ENCODE assay signal across 1 cellular context in genomic region chr6:28322661-28323060, GRCh38.
A peak's percentile ranks its signal among the peaks of the same experiment; 100 is the strongest.
TF ChIP-seq lines count a peak whose summit lies in the region.

No MANE protein-coding gene starts in this region.

TF ChIP-seq in HepG2, 621 proteins besides CTCF, POLR2A, EP300 and RAD21 (continued from another document and continues in another):
- TF ChIP-seq HNF1A (IDR thresholded peaks at IDR 0.05; ENCODE audit: low read depth) (no peak), HNF1A (CRISPR knock-in tag; IDR thresholded peaks at IDR 0.05; ENCODE audit: borderline replicate concordance) (no peak), ATAD3A (CRISPR knock-in tag; IDR thresholded peaks at IDR 0.05) (no peak), HDAC1 (CRISPR knock-in tag; IDR thresholded peaks at IDR 0.05) (no peak; the same call in 1 of the 2 replicates), ZBTB3 (CRISPR knock-in tag; IDR thresholded peaks at IDR 0.05; ENCODE audit: borderline replicate concordance, low read depth) (no peak), ZNF549 (CRISPR knock-in tag; IDR thresholded peaks at IDR 0.05) (no peak), THAP11 (CRISPR knock-in tag; IDR thresholded peaks at IDR 0.05) (no peak), MBD4 (IDR thresholded peaks at IDR 0.05; ENCODE audit: borderline replicate concordance, low read length) (no peak), PITX1 (CRISPR knock-in tag; IDR thresholded peaks at IDR 0.05) (no peak), NFE2L1 (CRISPR knock-in tag; IDR thresholded peaks at IDR 0.05; ENCODE audit: borderline replicate concordance) (no peak), ZBTB33 (CRISPR knock-in tag; IDR thresholded peaks at IDR 0.05) (no peak), TCF12 (IDR thresholded peaks at IDR 0.05) (no peak), TCF12 (CRISPR knock-in tag; IDR thresholded peaks at IDR 0.05) (no peak), HNF4G (IDR thresholded peaks at IDR 0.05; ENCODE audit: borderline replicate concordance, low read depth, low read length) (no peak), HNF4G (CRISPR knock-in tag; IDR thresholded peaks at IDR 0.05; ENCODE audit: borderline replicate concordance, low read depth) (no peak), BHLHE40 (IDR thresholded peaks at IDR 0.05; ENCODE audit: low read length) (peak; percentile 87), IRF2 (CRISPR knock-in tag; IDR thresholded peaks at IDR 0.05) (no peak), FOXO4 (CRISPR knock-in tag; conservative IDR thresholded peaks at IDR 0.05) (no peak), CBX5 (CRISPR knock-in tag; IDR thresholded peaks at IDR 0.05; ENCODE audit: borderline replicate concordance) (no peak), NR2F1 (CRISPR knock-in tag; IDR thresholded peaks at IDR 0.05) (no peak), FOXC1 (CRISPR knock-in tag; IDR thresholded peaks at IDR 0.05; ENCODE audit: borderline replicate concordance) (no peak), FOXA3 (CRISPR knock-in tag; IDR thresholded peaks at IDR 0.05) (peak; percentile 63), TGIF2 (CRISPR knock-in tag; IDR thresholded peaks at IDR 0.05) (no peak), ZNF891 (CRISPR knock-in tag; IDR thresholded peaks at IDR 0.05) (no peak), RERE (CRISPR knock-in tag; IDR thresholded peaks at IDR 0.05; ENCODE audit: low read depth) (no peak), ZNF512B (CRISPR knock-in tag; IDR thresholded peaks at IDR 0.05; ENCODE audit: borderline replicate concordance) (no peak), PAF1 (CRISPR knock-in tag; IDR thresholded peaks at IDR 0.05) (no peak), BCL3 (CRISPR knock-in tag; IDR thresholded peaks at IDR 0.05) (no peak), DNMT3B (CRISPR knock-in tag; conservative IDR thresholded peaks at IDR 0.05) (no peak), ZNF572 (CRISPR knock-in tag; IDR thresholded peaks at IDR 0.05) (no peak), PAXIP1 (CRISPR knock-in tag; conservative IDR thresholded peaks at IDR 0.05) (peak; percentile 51; the same call in 1 of the 2 replicates), IRF1 (CRISPR knock-in tag; IDR thresholded peaks at IDR 0.05; ENCODE audit: low read depth) (no peak), TAF1 (CRISPR knock-in tag; IDR thresholded peaks at IDR 0.05) (no peak), ATF6 (CRISPR knock-in tag; conservative IDR thresholded peaks at IDR 0.05) (no peak), CHCHD3 (CRISPR knock-in tag; IDR thresholded peaks at IDR 0.05) (no peak)
